In genomic region chr4:177519481-177520270, GRCh38 we compare ENCODE assay signal across 1 cellular context.
TF ChIP-seq lines count a peak whose summit lies in the region.

No MANE protein-coding gene starts in this region.

TF ChIP-seq in SK-N-SH, 30 proteins besides CTCF, POLR2A, EP300 and RAD21 (continued from another document):
- TF ChIP-seq REST (IDR thresholded peaks at IDR 0.05; ENCODE audit: low read depth, low read length) (no peak), EZH2phosphoT487 (IDR thresholded peaks at IDR 0.05; ENCODE audit: borderline replicate concordance, low read depth) (no peak), TEAD4 (IDR thresholded peaks at IDR 0.05; ENCODE audit: borderline replicate concordance, insufficient read depth) (no peak), IRF3 (IDR thresholded peaks at IDR 0.05; ENCODE audit: low read depth, low read length) (no peak), POLR2AphosphoS5 (IDR thresholded peaks at IDR 0.05; ENCODE audit: low read depth, low read length) (no peak), PBX3 (IDR thresholded peaks at IDR 0.05) (no peak), MXI1 (IDR thresholded peaks at IDR 0.05; ENCODE audit: low read depth, low read length) (no peak), TCF12 (IDR thresholded peaks at IDR 0.05) (no peak)
TF ChIP-seq in SK-N-SH: peak in this region for 0.
